Comparison of ENCODE assay signal across 24 cellular contexts in the genomic region with DNA sequence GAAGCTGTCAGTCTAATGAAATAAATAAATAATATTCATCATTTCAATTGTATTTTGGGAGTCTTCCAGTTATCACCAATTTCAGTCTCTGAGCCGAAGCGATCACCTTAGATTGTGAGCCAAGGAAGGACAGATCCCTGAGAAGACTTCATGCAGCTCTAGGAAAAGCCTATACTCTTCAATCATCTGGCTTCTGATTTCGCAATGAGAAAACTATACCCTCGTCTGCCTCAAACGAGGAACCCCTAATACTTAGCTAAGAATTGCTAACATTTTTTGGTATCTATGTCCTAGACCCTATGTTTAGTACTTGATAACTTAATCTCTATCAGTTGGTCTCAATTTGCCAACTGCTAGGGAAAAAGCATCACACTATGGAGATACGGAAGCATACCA.
"Had no signal": no experiment of that assay in that cellular context is flagged by ENCODE, and none has a peak within 500 bp of the region (broad histone marks: within the 10 kb centered on the region; RNA-seq: fewer than 3 reads in every experiment).

No MANE protein-coding gene starts in this region.

- H3K9me3 ChIP-seq: breast epithelium, esophagus squamous epithelium, lower lobe of right lung, neutrophil, thyroid gland had no signal

- H3K27me3 ChIP-seq: breast epithelium, esophagus squamous epithelium, neutrophil, thyroid gland had no signal

- FAIRE-seq: colon, TTC549 had no signal

- ATAC-seq: lower lobe of right lung had no signal

- DNase-seq: activated CD4-positive, alpha-beta T cell treated with anti-CD3 and anti-CD28 coated beads for 4 hours; activated CD4-positive, alpha-beta T cell treated with anti-CD3 and anti-CD28 coated beads, Interleukin-2, amount 50 U/mL, for 48 hours; activated CD8-positive, alpha-beta memory T cell treated with anti-CD3 and anti-CD28 coated beads for 24 hours; activated effector memory CD4-positive, alpha-beta T cell treated with Interleukin-2 at 50 U/mL for 16 hours; activated naive CD4-positive, alpha-beta T cell treated with Interleukin-2 at 50 U/mL for 16 hours; activated naive CD8-positive, alpha-beta T cell treated with anti-CD3 and anti-CD28 coated beads, Interleukin-2, amount 10 ng/mL, durations not matched to agents 7 days and 5 days; dermis blood vessel endothelial cell; effector CD4-positive, alpha-beta T cell; esophagus squamous epithelium; foreskin melanocyte; kidney glomerular epithelial cell; lower lobe of right lung; mesendoderm; stimulated activated CD4-positive, alpha-beta T cell treated with anti-CD3 and anti-CD28 coated beads, Interleukin-12 subunit alpha, Interleukin-12 subunit beta, amount 100 ng/mL, for 4 hours; stimulated activated CD4-positive, alpha-beta T cell treated with anti-CD3 and anti-CD28 coated beads, Interleukin-4, amount 100 ng/mL, for 1 hour; thyroid gland had no signal

- H3K4me3 ChIP-seq: breast epithelium, esophagus squamous epithelium, lower lobe of right lung, skin epidermis, thyroid gland had no signal

- H3K4me1 ChIP-seq: breast epithelium had no signal

- H3K27ac Mint-ChIP-seq: activated naive CD8-positive, alpha-beta T cell treated with anti-CD3 and anti-CD28 coated beads, Interleukin-2, amount 10 ng/mL, durations not matched to agents 7 days and 5 days; nephron had no signal

- H3K27me3 Mint-ChIP-seq: activated naive CD8-positive, alpha-beta T cell treated with anti-CD3 and anti-CD28 coated beads, Interleukin-2, amount 10 ng/mL, durations not matched to agents 7 days and 5 days; stimulated activated naive CD8-positive, alpha-beta T cell treated with anti-CD3 and anti-CD28 coated beads, Interleukin-15, Interleukin-2, amounts not matched to agents 100 ng/mL and 50 ng/mL, for 24 hours had no signal

- H3K36me3 ChIP-seq: breast epithelium had no signal

- H3K27ac ChIP-seq: breast epithelium, lower lobe of right lung, neutrophil, thyroid gland, VCaP had no signal

- H3K9me3 Mint-ChIP-seq: activated naive CD8-positive, alpha-beta T cell treated with anti-CD3 and anti-CD28 coated beads, Interleukin-2, amount 10 ng/mL, durations not matched to agents 7 days and 5 days; nephron; stimulated activated naive CD8-positive, alpha-beta T cell treated with anti-CD3 and anti-CD28 coated beads, Interleukin-15, Interleukin-2, amounts not matched to agents 100 ng/mL and 50 ng/mL, for 24 hours had no signal

- H3K4me3 Mint-ChIP-seq: activated naive CD8-positive, alpha-beta T cell treated with anti-CD3 and anti-CD28 coated beads, Interleukin-2, amount 10 ng/mL, durations not matched to agents 7 days and 5 days; nephron; stimulated activated naive CD8-positive, alpha-beta T cell treated with anti-CD3 and anti-CD28 coated beads, Interleukin-15, Interleukin-2, amounts not matched to agents 100 ng/mL and 50 ng/mL, for 24 hours had no signal
